9 cellular contexts compared by ENCODE assay signal in genomic region chr15:52021892-52022540, GRCh38.
A peak's percentile ranks its signal among the peaks of the same experiment; 100 is the strongest.
DNase-seq lines count a peak whose midpoint lies in the region; ATAC-seq and TF ChIP-seq lines count a peak whose summit lies in the region.
"Had no signal": no experiment of that assay in that cellular context is flagged by ENCODE, and none has a peak within 500 bp of the region (broad histone marks: within the 10 kb centered on the region; RNA-seq: fewer than 3 reads in every experiment).

No MANE protein-coding gene starts in this region.

- H3K36me3 ChIP-seq in DOHH2 (ENCODE audit: control insufficient read depth, low read length): no peaks in the 10 kb centered on the region; the same call in 1 of the 2 replicates
- peaks cover 15% of the 10 kb centered on the region for H3K36me3 ChIP-seq in OCI-LY3 (replicated peaks; ENCODE audit: low read depth, low read length)
- no peaks in the 10 kb centered on the region for H3K36me3 ChIP-seq in rectal smooth muscle tissue (ENCODE audit: control insufficient read depth, insufficient read depth, low read length)

- no peak overlapping the region for H2AFZ ChIP-seq in OCI-LY3 (ENCODE audit: low read depth, low read length)

- 0 out of 2 replicates have a peak, but pooled peaks cover 3% of the 10 kb centered on the region for H3F3A ChIP-seq in DOHH2 (ENCODE audit: control insufficient read depth, insufficient read depth)

- H3K4me2 ChIP-seq in DOHH2 (ENCODE audit: low read length): peak overlapping the region; percentile 82
- H3K4me2 ChIP-seq in OCI-LY3 (ENCODE audit: low read length): peak overlapping the region; percentile 78

- ATAC-seq in HG02610 (IDR thresholded peaks at IDR 0.05; ENCODE audit: unreplicated experiment) (no peak), HG03457 (IDR thresholded peaks at IDR 0.05; ENCODE audit: unreplicated experiment) (no peak)

- H3K9me2 ChIP-seq in DOHH2 (replicated peaks; ENCODE audit: control insufficient read depth, low read length): no peaks in the 10 kb centered on the region

- H3K9me3 ChIP-seq in DOHH2 (ENCODE audit: control insufficient read depth, insufficient read depth, low read length) (no peaks in the 10 kb centered on the region), OCI-LY3 (ENCODE audit: insufficient read depth, low read length) (no peaks in the 10 kb centered on the region)

- peak overlapping the region; percentile 29 for H3K4me3 ChIP-seq in DOHH2 (ENCODE audit: low read length)
- peak overlapping the region; percentile 86 for H3K4me3 ChIP-seq in OCI-LY3 (ENCODE audit: low read length)
- peak overlapping the region; percentile 1 for H3K4me3 ChIP-seq in rectal smooth muscle tissue (ENCODE audit: low read length)

- peaks cover 79% of the 10 kb centered on the region for H3K79me2 ChIP-seq in DOHH2 (ENCODE audit: control insufficient read depth, low read length)
- H3K79me2 ChIP-seq in OCI-LY3 (ENCODE audit: low read length): peaks cover 85% of the 10 kb centered on the region

- H3K27ac ChIP-seq in DOHH2 (ENCODE audit: low read depth, low read length) (no peak overlapping the region), OCI-LY3 (ENCODE audit: low read length) (peak overlapping the region; percentile 90), epithelial cell of prostate (peak overlapping the region; percentile 99), rectal smooth muscle tissue (ENCODE audit: low read depth, low read length) (peak overlapping the region; percentile 79)

- no peak for TF ChIP-seq CTCF in DOHH2 (IDR thresholded peaks at IDR 0.05; ENCODE audit: low read depth, low read length, poor library complexity, severe bottlenecking)
- no peak for TF ChIP-seq CTCF in OCI-LY3 (IDR thresholded peaks at IDR 0.05; ENCODE audit: low read depth, low read length)

- H3K9ac ChIP-seq in OCI-LY3 (ENCODE audit: low read length) (peak overlapping the region; percentile 90), rectal smooth muscle tissue (ENCODE audit: low read length) (no peak overlapping the region)

- H4K20me1 ChIP-seq in DOHH2 (ENCODE audit: control insufficient read depth, insufficient read depth, low read depth, low read length) (peaks cover 19% of the 10 kb centered on the region; the same call in 1 of the 2 replicates), OCI-LY3 (ENCODE audit: insufficient read depth, low read length) (peaks cover 45% of the 10 kb centered on the region)

- H3K4me1 ChIP-seq in DOHH2 (ENCODE audit: control insufficient read depth, low read length): peaks cover 36% of the 10 kb centered on the region
- peaks cover 30% of the 10 kb centered on the region for H3K4me1 ChIP-seq in OCI-LY3 (ENCODE audit: low read length)
- H3K4me1 ChIP-seq in rectal smooth muscle tissue (ENCODE audit: control insufficient read depth, insufficient read depth, low read length): peaks cover 18% of the 10 kb centered on the region

- DNase-seq in epithelial cell of prostate (ENCODE audit: low read depth, low spot score) (no peak), GM19240 (ENCODE audit: insufficient read length, low spot score) (no peak), middle frontal gyrus (ENCODE audit: extremely low spot score, low spot score) (no peak)
- DNase-seq: retina had no signal

- H3K27me3 ChIP-seq in DOHH2 (ENCODE audit: control insufficient read depth, low read length) (no peaks in the 10 kb centered on the region), OCI-LY3 (ENCODE audit: low read depth, low read length) (no peaks in the 10 kb centered on the region), rectal smooth muscle tissue (ENCODE audit: control insufficient read depth, insufficient read depth, low read length) (no peaks in the 10 kb centered on the region)

Comparison
In these comparisons a context has a peak if more than half of its experiments do, and no peak if none do; other contexts are left out.
1. H3K4me3 ChIP-seq: peak in every context shown above with its lines; median percentile 86 in OCI-LY3; 29 in DOHH2; 1 in rectal smooth muscle tissue.